ENCODE assay signal across 1 cellular context in the genomic region with DNA sequence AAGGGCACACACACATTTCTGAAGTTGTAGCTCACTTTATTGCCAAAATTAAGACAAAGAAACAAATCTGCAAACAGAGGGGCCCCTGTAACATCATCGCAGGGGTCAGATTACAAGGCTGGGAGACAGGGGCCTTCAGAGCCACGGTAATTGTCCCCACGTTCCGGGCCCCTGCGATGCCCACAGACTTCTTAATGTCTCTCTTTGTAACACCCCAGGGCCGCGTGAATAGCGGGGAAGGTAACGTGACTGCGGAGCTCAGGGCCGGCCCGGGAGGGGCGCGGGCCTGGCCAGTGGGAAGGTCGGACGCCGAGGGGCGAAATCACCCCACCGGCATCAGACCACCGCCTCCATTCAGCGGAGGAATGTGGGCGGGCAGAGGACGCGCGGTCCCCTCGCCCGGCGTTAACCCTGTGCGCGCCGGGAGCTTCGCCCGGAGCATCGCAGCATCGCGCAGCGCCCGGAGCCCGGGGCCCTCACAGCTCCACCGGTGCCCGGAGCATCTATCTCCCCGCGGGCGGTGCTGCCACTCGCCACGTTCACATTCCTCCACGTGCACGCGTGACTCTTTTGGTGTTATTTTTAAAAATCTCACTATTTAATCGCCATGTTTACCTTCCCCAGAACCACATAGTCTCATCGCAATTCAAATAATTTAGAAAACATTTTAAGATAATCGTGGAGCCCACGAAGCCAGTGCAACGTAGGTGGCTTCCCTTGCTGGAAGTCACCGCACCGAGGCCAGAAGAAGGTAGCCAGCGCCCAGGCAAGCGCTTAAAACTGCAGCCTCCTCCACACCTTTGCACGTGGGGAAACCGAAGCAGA.
TF ChIP-seq lines count a peak whose summit lies in the region.

No MANE protein-coding gene starts in this region.

TF ChIP-seq in HepG2, 621 proteins besides CTCF, POLR2A, EP300 and RAD21 (continued from another document and continues in another):
- TF ChIP-seq NCOA2 (CRISPR knock-in tag; IDR thresholded peaks at IDR 0.05): peak; percentile 56; the same call in 1 of the 2 replicates
- TF ChIP-seq RXRA (CRISPR knock-in tag; IDR thresholded peaks at IDR 0.05): peak; percentile 60; the same call in 1 of the 2 replicates
- no peak for TF ChIP-seq SNAI1 (CRISPR knock-in tag; IDR thresholded peaks at IDR 0.05; ENCODE audit: borderline replicate concordance)
- TF ChIP-seq KMT2A (CRISPR knock-in tag; IDR thresholded peaks at IDR 0.05): peak; percentile 65; the same call in 1 of the 2 replicates
- TF ChIP-seq, protein P1, sequence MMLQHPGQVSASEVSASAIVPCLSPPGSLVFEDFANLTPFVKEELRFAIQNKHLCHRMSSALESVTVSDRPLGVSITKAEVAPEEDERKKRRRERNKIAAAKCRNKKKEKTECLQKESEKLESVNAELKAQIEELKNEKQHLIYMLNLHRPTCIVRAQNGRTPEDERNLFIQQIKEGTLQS (CRISPR knock-in tag; IDR thresholded peaks at IDR 0.05): 0 out of 2 replicates have a peak, but pooled peaks have one; percentile 22
- peak; percentile 88 for TF ChIP-seq SALL1 (CRISPR knock-in tag; IDR thresholded peaks at IDR 0.05)
- TF ChIP-seq, protein P2, sequence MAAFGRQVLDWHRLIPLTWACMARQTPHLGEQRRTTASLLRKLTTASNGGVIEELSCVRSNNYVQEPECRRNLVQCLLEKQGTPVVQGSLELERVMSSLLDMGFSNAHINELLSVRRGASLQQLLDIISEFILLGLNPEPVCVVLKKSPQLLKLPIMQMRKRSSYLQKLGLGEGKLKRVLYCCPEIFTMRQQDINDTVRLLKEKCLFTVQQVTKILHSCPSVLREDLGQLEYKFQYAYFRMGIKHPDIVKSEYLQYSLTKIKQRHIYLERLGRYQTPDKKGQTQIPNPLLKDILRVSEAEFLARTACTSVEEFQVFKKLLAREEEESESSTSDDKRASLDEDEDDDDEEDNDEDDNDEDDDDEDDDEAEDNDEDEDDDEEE (CRISPR knock-in tag; IDR thresholded peaks at IDR 0.05): peak; percentile 92
- peak; percentile 25; the same call in 1 of the 2 replicates for TF ChIP-seq ZNF317 (CRISPR knock-in tag; IDR thresholded peaks at IDR 0.05)
- TF ChIP-seq, protein P3, sequence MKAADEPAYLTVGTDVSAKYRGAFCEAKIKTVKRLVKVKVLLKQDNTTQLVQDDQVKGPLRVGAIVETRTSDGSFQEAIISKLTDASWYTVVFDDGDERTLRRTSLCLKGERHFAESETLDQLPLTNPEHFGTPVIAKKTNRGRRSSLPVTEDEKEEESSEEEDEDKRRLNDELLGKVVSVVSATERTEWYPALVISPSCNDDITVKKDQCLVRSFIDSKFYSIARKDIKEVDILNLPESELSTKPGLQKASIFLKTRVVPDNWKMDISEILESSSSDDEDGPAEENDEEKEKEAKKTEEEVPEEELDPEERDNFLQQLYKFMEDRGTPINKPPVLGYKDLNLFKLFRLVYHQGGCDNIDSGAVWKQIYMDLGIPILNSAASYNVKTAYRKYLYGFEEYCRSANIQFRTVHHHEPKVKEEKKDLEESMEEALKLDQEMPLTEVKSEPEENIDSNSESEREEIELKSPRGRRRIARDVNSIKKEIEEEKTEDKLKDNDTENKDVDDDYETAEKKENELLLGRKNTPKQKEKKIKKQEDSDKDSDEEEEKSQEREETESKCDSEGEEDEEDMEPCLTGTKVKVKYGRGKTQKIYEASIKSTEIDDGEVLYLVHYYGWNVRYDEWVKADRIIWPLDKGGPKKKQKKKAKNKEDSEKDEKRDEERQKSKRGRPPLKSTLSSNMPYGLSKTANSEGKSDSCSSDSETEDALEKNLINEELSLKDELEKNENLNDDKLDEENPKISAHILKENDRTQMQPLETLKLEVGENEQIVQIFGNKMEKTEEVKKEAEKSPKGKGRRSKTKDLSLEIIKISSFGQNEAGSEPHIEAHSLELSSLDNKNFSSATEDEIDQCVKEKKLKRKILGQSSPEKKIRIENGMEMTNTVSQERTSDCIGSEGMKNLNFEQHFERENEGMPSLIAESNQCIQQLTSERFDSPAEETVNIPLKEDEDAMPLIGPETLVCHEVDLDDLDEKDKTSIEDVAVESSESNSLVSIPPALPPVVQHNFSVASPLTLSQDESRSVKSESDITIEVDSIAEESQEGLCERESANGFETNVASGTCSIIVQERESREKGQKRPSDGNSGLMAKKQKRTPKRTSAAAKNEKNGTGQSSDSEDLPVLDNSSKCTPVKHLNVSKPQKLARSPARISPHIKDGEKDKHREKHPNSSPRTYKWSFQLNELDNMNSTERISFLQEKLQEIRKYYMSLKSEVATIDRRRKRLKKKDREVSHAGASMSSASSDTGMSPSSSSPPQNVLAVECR (CRISPR knock-in tag; IDR thresholded peaks at IDR 0.05; ENCODE audit: borderline replicate concordance): peak; percentile 66; the same call in 1 of the 2 replicates
- TF ChIP-seq MIXL1 (CRISPR knock-in tag; IDR thresholded peaks at IDR 0.05): 0 out of 2 replicates have a peak, but pooled peaks have one; percentile 15
- TF ChIP-seq, protein P4, sequence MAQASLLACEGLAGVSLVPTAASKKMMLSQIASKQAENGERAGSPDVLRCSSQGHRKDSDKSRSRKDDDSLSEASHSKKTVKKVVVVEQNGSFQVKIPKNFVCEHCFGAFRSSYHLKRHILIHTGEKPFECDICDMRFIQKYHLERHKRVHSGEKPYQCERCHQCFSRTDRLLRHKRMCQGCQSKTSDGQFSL (CRISPR knock-in tag; IDR thresholded peaks at IDR 0.05): no peak
- TF ChIP-seq HMG20A (CRISPR knock-in tag; IDR thresholded peaks at IDR 0.05; ENCODE audit: borderline replicate concordance): no peak
- TF ChIP-seq, protein P5, sequence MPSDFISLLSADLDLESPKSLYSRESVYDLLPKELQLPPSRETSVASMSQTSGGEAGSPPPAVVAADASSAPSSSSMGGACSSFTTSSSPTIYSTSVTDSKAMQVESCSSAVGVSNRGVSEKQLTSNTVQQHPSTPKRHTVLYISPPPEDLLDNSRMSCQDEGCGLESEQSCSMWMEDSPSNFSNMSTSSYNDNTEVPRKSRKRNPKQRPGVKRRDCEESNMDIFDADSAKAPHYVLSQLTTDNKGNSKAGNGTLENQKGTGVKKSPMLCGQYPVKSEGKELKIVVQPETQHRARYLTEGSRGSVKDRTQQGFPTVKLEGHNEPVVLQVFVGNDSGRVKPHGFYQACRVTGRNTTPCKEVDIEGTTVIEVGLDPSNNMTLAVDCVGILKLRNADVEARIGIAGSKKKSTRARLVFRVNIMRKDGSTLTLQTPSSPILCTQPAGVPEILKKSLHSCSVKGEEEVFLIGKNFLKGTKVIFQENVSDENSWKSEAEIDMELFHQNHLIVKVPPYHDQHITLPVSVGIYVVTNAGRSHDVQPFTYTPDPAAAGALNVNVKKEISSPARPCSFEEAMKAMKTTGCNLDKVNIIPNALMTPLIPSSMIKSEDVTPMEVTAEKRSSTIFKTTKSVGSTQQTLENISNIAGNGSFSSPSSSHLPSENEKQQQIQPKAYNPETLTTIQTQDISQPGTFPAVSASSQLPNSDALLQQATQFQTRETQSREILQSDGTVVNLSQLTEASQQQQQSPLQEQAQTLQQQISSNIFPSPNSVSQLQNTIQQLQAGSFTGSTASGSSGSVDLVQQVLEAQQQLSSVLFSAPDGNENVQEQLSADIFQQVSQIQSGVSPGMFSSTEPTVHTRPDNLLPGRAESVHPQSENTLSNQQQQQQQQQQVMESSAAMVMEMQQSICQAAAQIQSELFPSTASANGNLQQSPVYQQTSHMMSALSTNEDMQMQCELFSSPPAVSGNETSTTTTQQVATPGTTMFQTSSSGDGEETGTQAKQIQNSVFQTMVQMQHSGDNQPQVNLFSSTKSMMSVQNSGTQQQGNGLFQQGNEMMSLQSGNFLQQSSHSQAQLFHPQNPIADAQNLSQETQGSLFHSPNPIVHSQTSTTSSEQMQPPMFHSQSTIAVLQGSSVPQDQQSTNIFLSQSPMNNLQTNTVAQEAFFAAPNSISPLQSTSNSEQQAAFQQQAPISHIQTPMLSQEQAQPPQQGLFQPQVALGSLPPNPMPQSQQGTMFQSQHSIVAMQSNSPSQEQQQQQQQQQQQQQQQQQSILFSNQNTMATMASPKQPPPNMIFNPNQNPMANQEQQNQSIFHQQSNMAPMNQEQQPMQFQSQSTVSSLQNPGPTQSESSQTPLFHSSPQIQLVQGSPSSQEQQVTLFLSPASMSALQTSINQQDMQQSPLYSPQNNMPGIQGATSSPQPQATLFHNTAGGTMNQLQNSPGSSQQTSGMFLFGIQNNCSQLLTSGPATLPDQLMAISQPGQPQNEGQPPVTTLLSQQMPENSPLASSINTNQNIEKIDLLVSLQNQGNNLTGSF (CRISPR knock-in tag; IDR thresholded peaks at IDR 0.05): peak; percentile 75
- TF ChIP-seq FOXP1 (IDR thresholded peaks at IDR 0.05): no peak
- TF ChIP-seq FOXP1 (CRISPR knock-in tag; IDR thresholded peaks at IDR 0.05): no peak
- peak; percentile 86 for TF ChIP-seq ZNF441 (CRISPR knock-in tag; IDR thresholded peaks at IDR 0.05; ENCODE audit: borderline replicate concordance)
- no peak for TF ChIP-seq POLR2G (IDR thresholded peaks at IDR 0.05; ENCODE audit: low read depth, low read length)
- no peak for TF ChIP-seq SP1 (IDR thresholded peaks at IDR 0.05)
- TF ChIP-seq SP1 (CRISPR knock-in tag; IDR thresholded peaks at IDR 0.05): peak; percentile 58
- TF ChIP-seq, protein P6, sequence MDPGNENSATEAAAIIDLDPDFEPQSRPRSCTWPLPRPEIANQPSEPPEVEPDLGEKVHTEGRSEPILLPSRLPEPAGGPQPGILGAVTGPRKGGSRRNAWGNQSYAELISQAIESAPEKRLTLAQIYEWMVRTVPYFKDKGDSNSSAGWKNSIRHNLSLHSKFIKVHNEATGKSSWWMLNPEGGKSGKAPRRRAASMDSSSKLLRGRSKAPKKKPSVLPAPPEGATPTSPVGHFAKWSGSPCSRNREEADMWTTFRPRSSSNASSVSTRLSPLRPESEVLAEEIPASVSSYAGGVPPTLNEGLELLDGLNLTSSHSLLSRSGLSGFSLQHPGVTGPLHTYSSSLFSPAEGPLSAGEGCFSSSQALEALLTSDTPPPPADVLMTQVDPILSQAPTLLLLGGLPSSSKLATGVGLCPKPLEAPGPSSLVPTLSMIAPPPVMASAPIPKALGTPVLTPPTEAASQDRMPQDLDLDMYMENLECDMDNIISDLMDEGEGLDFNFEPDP (CRISPR knock-in tag; conservative IDR thresholded peaks at IDR 0.05): 0 out of 2 replicates have a peak, but pooled peaks have one; percentile 90
- TF ChIP-seq, protein P7, sequence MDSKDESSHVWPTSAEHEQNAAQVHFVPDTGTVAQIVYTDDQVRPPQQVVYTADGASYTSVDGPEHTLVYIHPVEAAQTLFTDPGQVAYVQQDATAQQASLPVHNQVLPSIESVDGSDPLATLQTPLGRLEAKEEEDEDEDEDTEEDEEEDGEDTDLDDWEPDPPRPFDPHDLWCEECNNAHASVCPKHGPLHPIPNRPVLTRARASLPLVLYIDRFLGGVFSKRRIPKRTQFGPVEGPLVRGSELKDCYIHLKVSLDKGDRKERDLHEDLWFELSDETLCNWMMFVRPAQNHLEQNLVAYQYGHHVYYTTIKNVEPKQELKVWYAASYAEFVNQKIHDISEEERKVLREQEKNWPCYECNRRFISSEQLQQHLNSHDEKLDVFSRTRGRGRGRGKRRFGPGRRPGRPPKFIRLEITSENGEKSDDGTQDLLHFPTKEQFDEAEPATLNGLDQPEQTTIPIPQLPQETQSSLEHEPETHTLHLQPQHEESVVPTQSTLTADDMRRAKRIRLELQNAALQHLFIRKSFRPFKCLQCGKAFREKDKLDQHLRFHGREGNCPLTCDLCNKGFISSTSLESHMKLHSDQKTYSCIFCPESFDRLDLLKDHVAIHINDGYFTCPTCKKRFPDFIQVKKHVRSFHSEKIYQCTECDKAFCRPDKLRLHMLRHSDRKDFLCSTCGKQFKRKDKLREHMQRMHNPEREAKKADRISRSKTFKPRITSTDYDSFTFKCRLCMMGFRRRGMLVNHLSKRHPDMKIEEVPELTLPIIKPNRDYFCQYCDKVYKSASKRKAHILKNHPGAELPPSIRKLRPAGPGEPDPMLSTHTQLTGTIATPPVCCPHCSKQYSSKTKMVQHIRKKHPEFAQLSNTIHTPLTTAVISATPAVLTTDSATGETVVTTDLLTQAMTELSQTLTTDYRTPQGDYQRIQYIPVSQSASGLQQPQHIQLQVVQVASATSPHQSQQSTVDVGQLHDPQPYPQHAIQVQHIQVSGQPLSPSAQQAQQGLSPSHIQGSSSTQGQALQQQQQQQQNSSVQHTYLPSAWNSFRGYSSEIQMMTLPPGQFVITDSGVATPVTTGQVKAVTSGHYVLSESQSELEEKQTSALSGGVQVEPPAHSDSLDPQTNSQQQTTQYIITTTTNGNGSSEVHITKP (CRISPR knock-in tag; IDR thresholded peaks at IDR 0.05; ENCODE audit: low read depth): 0 out of 2 replicates have a peak, but pooled peaks have one; percentile 27
- TF ChIP-seq, protein P8, sequence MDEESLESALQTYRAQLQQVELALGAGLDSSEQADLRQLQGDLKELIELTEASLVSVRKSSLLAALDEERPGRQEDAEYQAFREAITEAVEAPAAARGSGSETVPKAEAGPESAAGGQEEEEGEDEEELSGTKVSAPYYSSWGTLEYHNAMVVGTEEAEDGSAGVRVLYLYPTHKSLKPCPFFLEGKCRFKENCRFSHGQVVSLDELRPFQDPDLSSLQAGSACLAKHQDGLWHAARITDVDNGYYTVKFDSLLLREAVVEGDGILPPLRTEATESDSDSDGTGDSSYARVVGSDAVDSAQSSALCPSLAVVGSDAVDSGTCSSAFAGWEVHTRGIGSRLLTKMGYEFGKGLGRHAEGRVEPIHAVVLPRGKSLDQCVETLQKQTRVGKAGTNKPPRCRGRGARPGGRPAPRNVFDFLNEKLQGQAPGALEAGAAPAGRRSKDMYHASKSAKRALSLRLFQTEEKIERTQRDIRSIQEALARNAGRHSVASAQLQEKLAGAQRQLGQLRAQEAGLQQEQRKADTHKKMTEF (CRISPR knock-in tag; IDR thresholded peaks at IDR 0.05): peak; percentile 65; the same call in 1 of the 2 replicates
- peak; percentile 81; the same call in 1 of the 2 replicates for TF ChIP-seq ZSCAN31 (CRISPR knock-in tag; IDR thresholded peaks at IDR 0.05; ENCODE audit: low read depth)
- peak; percentile 88 for TF ChIP-seq ZNF605 (CRISPR knock-in tag; IDR thresholded peaks at IDR 0.05)
- TF ChIP-seq TARDBP (CRISPR knock-in tag; IDR thresholded peaks at IDR 0.05): no peak
- TF ChIP-seq XRCC5 (optimal IDR thresholded peaks at IDR 0.05; ENCODE audit: low read length): peak; percentile 32
- TF ChIP-seq GABPB1 (CRISPR knock-in tag; IDR thresholded peaks at IDR 0.05): peak; percentile 57; the same call in 1 of the 2 replicates
- TF ChIP-seq CAMTA2 (CRISPR knock-in tag; IDR thresholded peaks at IDR 0.05; ENCODE audit: borderline replicate concordance): no peak
- TF ChIP-seq, protein P9, sequence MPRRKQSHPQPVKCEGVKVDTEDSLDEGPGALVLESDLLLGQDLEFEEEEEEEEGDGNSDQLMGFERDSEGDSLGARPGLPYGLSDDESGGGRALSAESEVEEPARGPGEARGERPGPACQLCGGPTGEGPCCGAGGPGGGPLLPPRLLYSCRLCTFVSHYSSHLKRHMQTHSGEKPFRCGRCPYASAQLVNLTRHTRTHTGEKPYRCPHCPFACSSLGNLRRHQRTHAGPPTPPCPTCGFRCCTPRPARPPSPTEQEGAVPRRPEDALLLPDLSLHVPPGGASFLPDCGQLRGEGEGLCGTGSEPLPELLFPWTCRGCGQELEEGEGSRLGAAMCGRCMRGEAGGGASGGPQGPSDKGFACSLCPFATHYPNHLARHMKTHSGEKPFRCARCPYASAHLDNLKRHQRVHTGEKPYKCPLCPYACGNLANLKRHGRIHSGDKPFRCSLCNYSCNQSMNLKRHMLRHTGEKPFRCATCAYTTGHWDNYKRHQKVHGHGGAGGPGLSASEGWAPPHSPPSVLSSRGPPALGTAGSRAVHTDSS (CRISPR knock-in tag; conservative IDR thresholded peaks at IDR 0.05): 0 out of 2 replicates have a peak, but pooled peaks have one; percentile 26
- 0 out of 2 replicates have a peak, but pooled peaks have one; percentile 35 for TF ChIP-seq ZC3H13 (CRISPR knock-in tag; IDR thresholded peaks at IDR 0.05)
- TF ChIP-seq PHB2 (IDR thresholded peaks at IDR 0.05; ENCODE audit: partially characterized antibody): no peak
- peak; percentile 90 for TF ChIP-seq ZNF563 (CRISPR knock-in tag; IDR thresholded peaks at IDR 0.05)
- TF ChIP-seq KDM3A (CRISPR knock-in tag; IDR thresholded peaks at IDR 0.05; ENCODE audit: low read depth): peak; percentile 74; the same call in 1 of the 2 replicates
- TF ChIP-seq WIZ (CRISPR knock-in tag; IDR thresholded peaks at IDR 0.05): peak; percentile 59; the same call in 1 of the 2 replicates
